ENCODE assay signal across 1 cellular context in genomic region chr4:105708376-105709080, GRCh38.
A peak's percentile ranks its signal among the peaks of the same experiment; 100 is the strongest.
TF ChIP-seq lines count a peak whose summit lies in the region.

TSS of gene GSTCD (plus strand) at chr4:105708784. CDS start at chr4:105717614, 8,830 bp downstream.
A gene with protein sequence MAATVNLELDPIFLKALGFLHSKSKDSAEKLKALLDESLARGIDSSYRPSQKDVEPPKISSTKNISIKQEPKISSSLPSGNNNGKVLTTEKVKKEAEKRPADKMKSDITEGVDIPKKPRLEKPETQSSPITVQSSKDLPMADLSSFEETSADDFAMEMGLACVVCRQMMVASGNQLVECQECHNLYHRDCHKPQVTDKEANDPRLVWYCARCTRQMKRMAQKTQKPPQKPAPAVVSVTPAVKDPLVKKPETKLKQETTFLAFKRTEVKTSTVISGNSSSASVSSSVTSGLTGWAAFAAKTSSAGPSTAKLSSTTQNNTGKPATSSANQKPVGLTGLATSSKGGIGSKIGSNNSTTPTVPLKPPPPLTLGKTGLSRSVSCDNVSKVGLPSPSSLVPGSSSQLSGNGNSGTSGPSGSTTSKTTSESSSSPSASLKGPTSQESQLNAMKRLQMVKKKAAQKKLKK (minus strand): TSS chr4:105708689. CDS start chr4:105700005, 8,684 bp downstream.

TF ChIP-seq in SK-N-SH, 30 proteins besides CTCF, POLR2A, EP300 and RAD21 (continued from another document):
- TF ChIP-seq FOSL2 (IDR thresholded peaks at IDR 0.05; ENCODE audit: borderline replicate concordance, low read depth) (no peak; the same call in 1 of the 2 replicates), FOXJ3 (CRISPR knock-in tag; IDR thresholded peaks at IDR 0.05) (peak; percentile 59; the same call in 1 of the 2 replicates), SMC3 (IDR thresholded peaks at IDR 0.05; ENCODE audit: low read depth, low read length) (peak; percentile 23; the same call in 1 of the 2 replicates), TEAD4 (IDR thresholded peaks at IDR 0.05; ENCODE audit: borderline replicate concordance, insufficient read depth) (no peak), REST (IDR thresholded peaks at IDR 0.05; ENCODE audit: low read depth, low read length) (peak; percentile 82), MEF2A (IDR thresholded peaks at IDR 0.05; ENCODE audit: borderline replicate concordance, low read depth) (peak; percentile 44; the same call in 1 of the 2 replicates), RXRA (IDR thresholded peaks at IDR 0.05; ENCODE audit: borderline replicate concordance, low read depth) (no peak), JUND (IDR thresholded peaks at IDR 0.05) (0 out of 2 replicates have a peak, but pooled peaks have one; percentile 20), ELF1 (IDR thresholded peaks at IDR 0.05) (peak; percentile 88), RCOR1 (IDR thresholded peaks at IDR 0.05; ENCODE audit: low read length) (peak; percentile 86), POLR2AphosphoS5 (IDR thresholded peaks at IDR 0.05; ENCODE audit: low read depth, low read length) (peak; percentile 96), NFIC (IDR thresholded peaks at IDR 0.05; ENCODE audit: borderline replicate concordance) (peak; percentile 45; the same call in 1 of the 2 replicates), GATA2 (CRISPR knock-in tag; IDR thresholded peaks at IDR 0.05) (peak; percentile 28; the same call in 1 of the 2 replicates)
- TF ChIP-seq, protein P1, sequence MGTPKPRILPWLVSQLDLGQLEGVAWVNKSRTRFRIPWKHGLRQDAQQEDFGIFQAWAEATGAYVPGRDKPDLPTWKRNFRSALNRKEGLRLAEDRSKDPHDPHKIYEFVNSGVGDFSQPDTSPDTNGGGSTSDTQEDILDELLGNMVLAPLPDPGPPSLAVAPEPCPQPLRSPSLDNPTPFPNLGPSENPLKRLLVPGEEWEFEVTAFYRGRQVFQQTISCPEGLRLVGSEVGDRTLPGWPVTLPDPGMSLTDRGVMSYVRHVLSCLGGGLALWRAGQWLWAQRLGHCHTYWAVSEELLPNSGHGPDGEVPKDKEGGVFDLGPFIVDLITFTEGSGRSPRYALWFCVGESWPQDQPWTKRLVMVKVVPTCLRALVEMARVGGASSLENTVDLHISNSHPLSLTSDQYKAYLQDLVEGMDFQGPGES (IDR thresholded peaks at IDR 0.05; ENCODE audit: low read depth, low read length), result peak; percentile 42
- TF ChIP-seq, protein P2, sequence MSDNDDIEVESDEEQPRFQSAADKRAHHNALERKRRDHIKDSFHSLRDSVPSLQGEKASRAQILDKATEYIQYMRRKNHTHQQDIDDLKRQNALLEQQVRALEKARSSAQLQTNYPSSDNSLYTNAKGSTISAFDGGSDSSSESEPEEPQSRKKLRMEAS (IDR thresholded peaks at IDR 0.05; ENCODE audit: low read depth), result peak; percentile 91; the same call in 1 of the 2 replicates
